21 cellular contexts compared by ENCODE assay signal in genomic region chr6:90729057-90729456, GRCh38.
DNase-seq lines count a peak whose midpoint lies in the region; ATAC-seq and TF ChIP-seq lines count a peak whose summit lies in the region.
"Had no signal": no experiment of that assay in that cellular context is flagged by ENCODE, and none has a peak within 500 bp of the region (broad histone marks: within the 10 kb centered on the region; RNA-seq: fewer than 3 reads in every experiment).

No MANE protein-coding gene starts in this region.

- H3K27me3 Mint-ChIP-seq in GM23338 (ENCODE audit: insufficient read depth, low read depth, poor library complexity) = no peaks in the 10 kb centered on the region
- no peaks in the 10 kb centered on the region for H3K27me3 Mint-ChIP-seq in WTC11 (ENCODE audit: low read depth)
- H3K27me3 Mint-ChIP-seq: CD4-positive, CD25-positive, alpha-beta regulatory T cell; IgD-negative memory B cell had no signal

- H3F3A ChIP-seq in GM23338 (replicated peaks; ENCODE audit: low read depth) = no peaks in the 10 kb centered on the region

- H2AFZ ChIP-seq in GM23338 = peak overlapping the region; percentile 64

- TF ChIP-seq POLR2A in prostate gland (IDR thresholded peaks at IDR 0.05) = no peak

- no peaks in the 10 kb centered on the region for H3K79me2 ChIP-seq in GM23338 (replicated peaks; ENCODE audit: insufficient read depth)

- DNase-seq in GM23338 (ENCODE audit: low spot score) (no peak), WTC11 (ENCODE audit: low spot score) (no peak), foreskin keratinocyte (peak in 1 of 2 donors; percentile 47), prostate gland (ENCODE audit: low spot score) (peak; percentile 56), LoVo (ENCODE audit: low spot score) (no peak), foreskin fibroblast (no peak)
- no peak for DNase-seq in activated CD4-positive, alpha-beta T cell treated with anti-CD3 and anti-CD28 coated beads for 1 hour
- DNase-seq: CD4-positive, CD25-positive, alpha-beta regulatory T cell; CD8-positive, alpha-beta memory T cell; COR-L47; DMS 273 treated with DMSO at 0.1 percent for 48 hours; DMS53; DND-41; EL; GOT3; H7 had no signal

- peaks cover 4% of the 10 kb centered on the region; the same call in 1 of the 2 replicates for H3K9me2 ChIP-seq in GM23338 (ENCODE audit: insufficient read depth)

- H3K36me3 ChIP-seq in GM23338 (ENCODE audit: insufficient read depth) (no peaks in the 10 kb centered on the region), prostate gland (no peaks in the 10 kb centered on the region)
- H3K36me3 ChIP-seq: BLaER1 treated with 17β-estradiol and CSF1 and Interleukin-3, amounts not matched to agents 10 nM and 100 nM had no signal

- CTCF ChIA-PET in WTC11 (lab: Charles Lee) = no interaction called here

- 54% methylated on average over 2 of the region's 2 CpGs for WGBS in prostate gland

- H3K4me1 ChIP-seq in GM23338 (ENCODE audit: insufficient read depth) (0 out of 2 replicates have a peak, but pooled peaks cover 8% of the 10 kb centered on the region), foreskin keratinocyte (peaks cover 16% of the 10 kb centered on the region), prostate gland (replicated peaks) (no peaks in the 10 kb centered on the region)
- H3K4me1 ChIP-seq: BLaER1 treated with 17β-estradiol and CSF1 and Interleukin-3, amounts not matched to agents 10 nM and 100 nM had no signal

- no peak overlapping the region for H3K4me2 ChIP-seq in GM23338
- H3K4me2 ChIP-seq: BLaER1 treated with 17β-estradiol and CSF1 and Interleukin-3, amounts not matched to agents 10 nM and 100 nM had no signal

- no peak overlapping the region for H3K4me3 ChIP-seq in GM23338
- H3K4me3 ChIP-seq in prostate gland = no peak overlapping the region
- no peak overlapping the region for H3K4me3 ChIP-seq in foreskin fibroblast (ENCODE audit: low read depth in 1 of 2, low read length in 2 of 2)
- H3K4me3 ChIP-seq: BLaER1 treated with 17β-estradiol and CSF1 and Interleukin-3, amounts not matched to agents 10 nM and 100 nM had no signal

- H3K9me3 ChIP-seq in prostate gland = no peaks in the 10 kb centered on the region
- H3K9me3 ChIP-seq: BLaER1 treated with 17β-estradiol and CSF1 and Interleukin-3, amounts not matched to agents 10 nM and 100 nM had no signal

- POLR2A ChIA-PET in WTC11 (lab: Charles Lee) = no interaction called here

- H4K20me1 ChIP-seq in GM23338 (replicated peaks; ENCODE audit: insufficient read depth) = no peaks in the 10 kb centered on the region
- H4K20me1 ChIP-seq: BLaER1 treated with 17β-estradiol and CSF1 and Interleukin-3, amounts not matched to agents 10 nM and 100 nM had no signal

- ATAC-seq in GM23338 (no peak), WTC11 (0 out of 2 replicates have a peak, but pooled peaks have one; percentile 28), foreskin keratinocyte (peak; percentile 56)
- ATAC-seq: HCT116, HepG2 had no signal

- no peak overlapping the region for H3K27ac Mint-ChIP-seq in GM23338
- no peak overlapping the region for H3K27ac Mint-ChIP-seq in WTC11
- H3K27ac Mint-ChIP-seq: B cell; CD4-positive, CD25-positive, alpha-beta regulatory T cell; CD8-positive, alpha-beta memory T cell; IgD-negative memory B cell had no signal

- H3K36me3 Mint-ChIP-seq in GM23338 (ENCODE audit: low read depth) (no peaks in the 10 kb centered on the region), WTC11 (peaks cover 3% of the 10 kb centered on the region; the same call in 1 of the 2 replicates)
- H3K36me3 Mint-ChIP-seq: CD4-positive, CD25-positive, alpha-beta regulatory T cell; CD8-positive, alpha-beta memory T cell; IgD-negative memory B cell had no signal

- H3K27ac ChIP-seq in GM23338 (ENCODE audit: low read depth) (no peak overlapping the region), foreskin keratinocyte (no peak overlapping the region), prostate gland (peak overlapping the region in 1 of 2 donors; percentile 9)
- H3K27ac ChIP-seq: BLaER1 treated with 17β-estradiol and CSF1 and Interleukin-3, amounts not matched to agents 10 nM and 100 nM had no signal

- H3K4me3 Mint-ChIP-seq in GM23338 = no peak overlapping the region
- no peak overlapping the region for H3K4me3 Mint-ChIP-seq in WTC11
- H3K4me3 Mint-ChIP-seq: B cell; CD4-positive, CD25-positive, alpha-beta regulatory T cell; CD8-positive, alpha-beta memory T cell; IgD-negative memory B cell had no signal

- intact Hi-C loops in prostate gland (cut with DNase I) = no loop called here

- H3K27me3 ChIP-seq in GM23338 (ENCODE audit: insufficient read depth) (no peaks in the 10 kb centered on the region), foreskin keratinocyte (no peaks in the 10 kb centered on the region), prostate gland (replicated peaks; ENCODE audit: insufficient read depth) (no peaks in the 10 kb centered on the region)
- H3K27me3 ChIP-seq: BLaER1 treated with 17β-estradiol and CSF1 and Interleukin-3, amounts not matched to agents 10 nM and 100 nM had no signal

- TF ChIP-seq CTCF in GM23338 (conservative IDR thresholded peaks at IDR 0.05; ENCODE audit: low read depth in 2 of 2) (no peak), WTC11 (IDR thresholded peaks at IDR 0.05) (no peak), foreskin keratinocyte (conservative IDR thresholded peaks at IDR 0.05) (no peak), prostate gland (IDR thresholded peaks at IDR 0.05) (no peak), foreskin fibroblast (IDR thresholded peaks at IDR 0.05; ENCODE audit: low read depth, low read length) (no peak)

- H3K9me3 Mint-ChIP-seq in GM23338 (peaks cover 4% of the 10 kb centered on the region; the same call in 2 of the 3 replicates), WTC11 (peaks cover 10% of the 10 kb centered on the region)
- H3K9me3 Mint-ChIP-seq: IgD-negative memory B cell had no signal

- H3K4me1 Mint-ChIP-seq in GM23338 (peaks cover 4% of the 10 kb centered on the region; the same call in 1 of the 3 replicates), WTC11 (peaks cover 11% of the 10 kb centered on the region)
- H3K4me1 Mint-ChIP-seq: B cell; CD4-positive, CD25-positive, alpha-beta regulatory T cell; CD8-positive, alpha-beta memory T cell; IgD-negative memory B cell had no signal

TF ChIP-seq in GM23338, 12 proteins besides CTCF, POLR2A, EP300 and RAD21 (continues in another document):
- no peak for TF ChIP-seq ETS1 (IDR thresholded peaks at IDR 0.05)
- TF ChIP-seq EZH2phosphoT487 (IDR thresholded peaks at IDR 0.05; ENCODE audit: unreplicated experiment) = no peak
- TF ChIP-seq CREB1 (CRISPR knock-in tag; IDR thresholded peaks at IDR 0.05; ENCODE audit: low read depth) = no peak
- no peak for TF ChIP-seq ZNF114 (CRISPR knock-in tag; IDR thresholded peaks at IDR 0.05)
- TF ChIP-seq EZH2 (IDR thresholded peaks at IDR 0.05; ENCODE audit: low read depth, unreplicated experiment) = no peak
- no peak for TF ChIP-seq JUNB (IDR thresholded peaks at IDR 0.05; ENCODE audit: unreplicated experiment)
- TF ChIP-seq NANOG (IDR thresholded peaks at IDR 0.05; ENCODE audit: borderline replicate concordance) = no peak

TF ChIP-seq in WTC11, 78 proteins besides CTCF, POLR2A, EP300 and RAD21 (continues in another document):
- no peak for TF ChIP-seq NR1H2 (CRISPR knock-in tag; IDR thresholded peaks at IDR 0.05)
- no peak for TF ChIP-seq USF1 (CRISPR knock-in tag; IDR thresholded peaks at IDR 0.05)
- TF ChIP-seq CDX4 (CRISPR knock-in tag; IDR thresholded peaks at IDR 0.05; ENCODE audit: borderline replicate concordance) = no peak
- TF ChIP-seq USF2 (CRISPR knock-in tag; IDR thresholded peaks at IDR 0.05) = no peak
- no peak for TF ChIP-seq ZBTB21 (CRISPR knock-in tag; IDR thresholded peaks at IDR 0.05; ENCODE audit: borderline replicate concordance)
- no peak for TF ChIP-seq ZBTB43 (CRISPR knock-in tag; IDR thresholded peaks at IDR 0.05)
- TF ChIP-seq CREM (CRISPR knock-in tag; IDR thresholded peaks at IDR 0.05) = no peak
